Comparison of ENCODE assay signal across 10 cellular contexts in genomic region chr1:205183676-205184335, GRCh38. TPM values are rescaled to one million over a fixed set of nuclear protein-coding genes. Genes with fewer than 3 reads are reported as not detected.
DNase-seq lines count a peak whose midpoint lies in the region; ATAC-seq and TF ChIP-seq lines count a peak whose summit lies in the region.
"Had no signal": no experiment of that assay in that cellular context is flagged by ENCODE, and none has a peak within 500 bp of the region (broad histone marks: within the 10 kb centered on the region; RNA-seq: fewer than 3 reads in every experiment).

No MANE protein-coding gene starts in this region.

- H3K4me3 Mint-ChIP-seq in activated CD4-positive, alpha-beta T cell treated with anti-CD3 and anti-CD28 coated beads, Interleukin-2, amount 10 ng/mL, durations not matched to agents 24 days and 14 days, result peak overlapping the region; percentile 27
- H3K4me3 Mint-ChIP-seq in activated naive CD8-positive, alpha-beta T cell, result peak overlapping the region; percentile 40
- H3K4me3 Mint-ChIP-seq in stimulated activated naive CD8-positive, alpha-beta T cell treated with anti-CD3 and anti-CD28 coated beads, Interleukin-15, Interleukin-2, amounts not matched to agents 100 ng/mL and 50 ng/mL, for 24 hours, result peak overlapping the region; percentile 0

- peaks cover 0 to 25% (median 21%) of the 10 kb centered on the region in 9 donors for H3K36me3 ChIP-seq in heart left ventricle

- H3K27me3 Mint-ChIP-seq in activated CD4-positive, alpha-beta T cell treated with anti-CD3 and anti-CD28 coated beads, Interleukin-2, amount 10 ng/mL, durations not matched to agents 24 days and 14 days, result no peaks in the 10 kb centered on the region
- H3K27me3 Mint-ChIP-seq in activated naive CD8-positive, alpha-beta T cell, result no peaks in the 10 kb centered on the region
- no peaks in the 10 kb centered on the region for H3K27me3 Mint-ChIP-seq in stimulated activated naive CD8-positive, alpha-beta T cell treated with anti-CD3 and anti-CD28 coated beads, Interleukin-15, Interleukin-2, amounts not matched to agents 100 ng/mL and 50 ng/mL, for 24 hours

- WGBS in heart left ventricle, 4 donors, result 42 to 72% (median 51%) methylated on average over 4 of the region's 4 CpGs

- no peaks in the 10 kb centered on the region for H3K9me3 ChIP-seq in heart left ventricle

- no peaks in the 10 kb centered on the region for H3K27me3 ChIP-seq in heart left ventricle

- peak; percentile 32 to 84 (median 78) for ATAC-seq in heart left ventricle
- no peak for ATAC-seq in GM18907 (IDR thresholded peaks at IDR 0.05; ENCODE audit: unreplicated experiment)

- peaks cover 49% of the 10 kb centered on the region for H3K4me1 Mint-ChIP-seq in activated CD4-positive, alpha-beta T cell treated with anti-CD3 and anti-CD28 coated beads, Interleukin-2, amount 10 ng/mL, durations not matched to agents 24 days and 14 days
- peaks cover 51% of the 10 kb centered on the region for H3K4me1 Mint-ChIP-seq in activated naive CD8-positive, alpha-beta T cell (ENCODE audit: low read depth)
- H3K4me1 Mint-ChIP-seq in stimulated activated naive CD8-positive, alpha-beta T cell treated with anti-CD3 and anti-CD28 coated beads, Interleukin-15, Interleukin-2, amounts not matched to agents 100 ng/mL and 50 ng/mL, for 24 hours (ENCODE audit: low read depth), result peaks cover 55% of the 10 kb centered on the region

- H3K27ac Mint-ChIP-seq in activated CD4-positive, alpha-beta T cell treated with anti-CD3 and anti-CD28 coated beads, Interleukin-2, amount 10 ng/mL, durations not matched to agents 24 days and 14 days, result peak overlapping the region; percentile 44
- H3K27ac Mint-ChIP-seq in activated naive CD8-positive, alpha-beta T cell, result peak overlapping the region; percentile 64
- peak overlapping the region; percentile 89 for H3K27ac Mint-ChIP-seq in stimulated activated naive CD8-positive, alpha-beta T cell treated with anti-CD3 and anti-CD28 coated beads, Interleukin-15, Interleukin-2, amounts not matched to agents 100 ng/mL and 50 ng/mL, for 24 hours

- intact Hi-C loops in activated CD4-positive, alpha-beta T cell treated with anti-CD3 and anti-CD28 coated beads, Interleukin-2, amount 10 ng/mL, durations not matched to agents 24 days and 14 days (cut with micrococcal nuclease), result no loop called here
- intact Hi-C loops in heart left ventricle (cut with DNase I), result no loop called here

- DNase-seq in activated CD4-positive, alpha-beta T cell treated with anti-CD3 and anti-CD28 coated beads, Interleukin-2, amount 10 ng/mL, durations not matched to agents 24 days and 14 days, result no peak
- no peak for DNase-seq in activated CD4-positive, alpha-beta T cell treated with anti-CD3 and anti-CD28 coated beads for 4 hours
- DNase-seq in heart left ventricle (peak in 2 of 5 donors; percentile 26 to 35), NCI-H146 treated with DMSO at 0.1 percent for 48 hours (lab: John Stamatoyannopoulos, UW; ENCODE audit: unreplicated experiment) (no peak)
- DNase-seq in stimulated activated naive CD4-positive, alpha-beta T cell treated with Interleukin-2 at 50 U/mL for 16 hours (lab: John Stamatoyannopoulos, UW), result no peak
- DNase-seq: activated gamma-delta T cell, glutamatergic neuron had no signal

- peaks cover 46% of the 10 kb centered on the region for H3K36me3 Mint-ChIP-seq in activated CD4-positive, alpha-beta T cell treated with anti-CD3 and anti-CD28 coated beads, Interleukin-2, amount 10 ng/mL, durations not matched to agents 24 days and 14 days (ENCODE audit: low read depth)
- peaks cover 12% of the 10 kb centered on the region for H3K36me3 Mint-ChIP-seq in activated naive CD8-positive, alpha-beta T cell
- peaks cover 76% of the 10 kb centered on the region for H3K36me3 Mint-ChIP-seq in stimulated activated naive CD8-positive, alpha-beta T cell treated with anti-CD3 and anti-CD28 coated beads, Interleukin-15, Interleukin-2, amounts not matched to agents 100 ng/mL and 50 ng/mL, for 24 hours (ENCODE audit: low read depth)

- TF ChIP-seq CTCF in heart left ventricle (IDR thresholded peaks at IDR 0.05), result no peak

- no peak for TF ChIP-seq POLR2A in heart left ventricle (IDR thresholded peaks at IDR 0.05)

- H3K4me1 ChIP-seq in heart left ventricle, result peaks cover 0 to 26% (median 16%) of the 10 kb centered on the region in 12 donors

- peak overlapping the region in 10 of 12 donors; percentile 24 to 72 (median 46) for H3K27ac ChIP-seq in heart left ventricle

- H3K4me3 ChIP-seq in heart left ventricle, result no peak overlapping the region

- H3K9me3 Mint-ChIP-seq in activated CD4-positive, alpha-beta T cell treated with anti-CD3 and anti-CD28 coated beads, Interleukin-2, amount 10 ng/mL, durations not matched to agents 24 days and 14 days, result no peaks in the 10 kb centered on the region
- no peaks in the 10 kb centered on the region for H3K9me3 Mint-ChIP-seq in activated naive CD8-positive, alpha-beta T cell (ENCODE audit: low read depth)
- no peaks in the 10 kb centered on the region for H3K9me3 Mint-ChIP-seq in stimulated activated naive CD8-positive, alpha-beta T cell treated with anti-CD3 and anti-CD28 coated beads, Interleukin-15, Interleukin-2, amounts not matched to agents 100 ng/mL and 50 ng/mL, for 24 hours

RNA-seq across cellular contexts. Expression of gene DSTYK, which starts 27.7 kb away (rescaled TPM):
- 26.7 and 27.6 TPM in 2 replicates for total RNA-seq in activated CD4-positive, alpha-beta T cell treated with anti-CD3 and anti-CD28 coated beads, Interleukin-2, amount 10 ng/mL, durations not matched to agents 24 days and 14 days
- total RNA-seq in heart left ventricle, result 10 to 100 TPM in 1 of 9 donors, 1 to 10 TPM in 8; 5.2 to 10.1 (median 8.0) TPM
- polyA plus RNA-seq in heart left ventricle, result 1 to 10 TPM; 3.2 to 5.3 TPM

RNA-seq across cellular contexts. Expression of gene TMCC2, which starts 43.9 kb away (rescaled TPM):
- 19.9 and 20.9 TPM in 2 replicates for total RNA-seq in activated CD4-positive, alpha-beta T cell treated with anti-CD3 and anti-CD28 coated beads, Interleukin-2, amount 10 ng/mL, durations not matched to agents 24 days and 14 days
- total RNA-seq in heart left ventricle, result 1 to 10 TPM in 8 of 9 donors, under 1 TPM in 1; 0.97 to 5.1 (median 2.1) TPM
- polyA plus RNA-seq in heart left ventricle, result 1 to 10 TPM; 1.4 to 2.0 TPM
